In the genomic region with DNA sequence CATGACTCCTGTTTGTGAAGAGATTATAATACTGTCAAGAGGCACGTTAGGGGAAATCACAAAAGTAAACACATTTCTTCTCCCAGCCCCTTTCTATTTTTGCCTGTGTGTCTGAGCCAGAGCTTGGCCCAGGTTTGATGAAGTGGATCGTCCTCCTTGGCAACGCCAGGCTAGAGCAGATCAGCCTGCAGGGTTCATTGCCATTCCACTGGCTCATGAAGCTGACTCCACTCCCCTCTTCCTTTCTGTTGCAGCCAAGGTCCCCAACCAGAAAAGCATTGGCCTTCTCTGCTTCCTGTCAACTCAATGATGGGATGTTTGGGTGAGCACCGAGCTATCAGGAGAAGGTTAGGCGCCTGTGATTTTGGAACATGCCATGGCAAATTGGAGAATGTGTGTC, we compare ENCODE assay signal across 2 cellular contexts.
TF ChIP-seq lines count a peak whose summit lies in the region.

No MANE protein-coding gene starts in this region.

TF ChIP-seq in liver, 16 proteins besides CTCF, POLR2A, EP300 and RAD21:
- TF ChIP-seq, protein P1, sequence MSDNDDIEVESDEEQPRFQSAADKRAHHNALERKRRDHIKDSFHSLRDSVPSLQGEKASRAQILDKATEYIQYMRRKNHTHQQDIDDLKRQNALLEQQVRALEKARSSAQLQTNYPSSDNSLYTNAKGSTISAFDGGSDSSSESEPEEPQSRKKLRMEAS (IDR thresholded peaks at IDR 0.05), result no peak
- TF ChIP-seq JUND (IDR thresholded peaks at IDR 0.05) (no peak), TAF1 (conservative IDR thresholded peaks at IDR 0.05) (no peak), YY1 (IDR thresholded peaks at IDR 0.05) (no peak), RXRA (IDR thresholded peaks at IDR 0.05) (no peak), EGR1 (IDR thresholded peaks at IDR 0.05; ENCODE audit: low read depth in 2 of 2) (no peak), FOXA1 (IDR thresholded peaks at IDR 0.05) (no peak), NR2F2 (IDR thresholded peaks at IDR 0.05) (no peak), HNF4G (IDR thresholded peaks at IDR 0.05) (no peak), SP1 (IDR thresholded peaks at IDR 0.05) (no peak), HNF4A (conservative IDR thresholded peaks at IDR 0.05) (no peak), GABPA (IDR thresholded peaks at IDR 0.05 in 1 of 2, conservative IDR thresholded peaks at IDR 0.05 in 1 of 2) (no peak), FOXA2 (IDR thresholded peaks at IDR 0.05) (no peak)
- TF ChIP-seq, protein P2, sequence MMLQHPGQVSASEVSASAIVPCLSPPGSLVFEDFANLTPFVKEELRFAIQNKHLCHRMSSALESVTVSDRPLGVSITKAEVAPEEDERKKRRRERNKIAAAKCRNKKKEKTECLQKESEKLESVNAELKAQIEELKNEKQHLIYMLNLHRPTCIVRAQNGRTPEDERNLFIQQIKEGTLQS (IDR thresholded peaks at IDR 0.05), result no peak
- TF ChIP-seq, protein P3, sequence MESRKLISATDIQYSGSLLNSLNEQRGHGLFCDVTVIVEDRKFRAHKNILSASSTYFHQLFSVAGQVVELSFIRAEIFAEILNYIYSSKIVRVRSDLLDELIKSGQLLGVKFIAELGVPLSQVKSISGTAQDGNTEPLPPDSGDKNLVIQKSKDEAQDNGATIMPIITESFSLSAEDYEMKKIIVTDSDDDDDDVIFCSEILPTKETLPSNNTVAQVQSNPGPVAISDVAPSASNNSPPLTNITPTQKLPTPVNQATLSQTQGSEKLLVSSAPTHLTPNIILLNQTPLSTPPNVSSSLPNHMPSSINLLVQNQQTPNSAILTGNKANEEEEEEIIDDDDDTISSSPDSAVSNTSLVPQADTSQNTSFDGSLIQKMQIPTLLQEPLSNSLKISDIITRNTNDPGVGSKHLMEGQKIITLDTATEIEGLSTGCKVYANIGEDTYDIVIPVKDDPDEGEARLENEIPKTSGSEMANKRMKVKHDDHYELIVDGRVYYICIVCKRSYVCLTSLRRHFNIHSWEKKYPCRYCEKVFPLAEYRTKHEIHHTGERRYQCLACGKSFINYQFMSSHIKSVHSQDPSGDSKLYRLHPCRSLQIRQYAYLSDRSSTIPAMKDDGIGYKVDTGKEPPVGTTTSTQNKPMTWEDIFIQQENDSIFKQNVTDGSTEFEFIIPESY (IDR thresholded peaks at IDR 0.05), result no peak
- TF ChIP-seq, protein P4, sequence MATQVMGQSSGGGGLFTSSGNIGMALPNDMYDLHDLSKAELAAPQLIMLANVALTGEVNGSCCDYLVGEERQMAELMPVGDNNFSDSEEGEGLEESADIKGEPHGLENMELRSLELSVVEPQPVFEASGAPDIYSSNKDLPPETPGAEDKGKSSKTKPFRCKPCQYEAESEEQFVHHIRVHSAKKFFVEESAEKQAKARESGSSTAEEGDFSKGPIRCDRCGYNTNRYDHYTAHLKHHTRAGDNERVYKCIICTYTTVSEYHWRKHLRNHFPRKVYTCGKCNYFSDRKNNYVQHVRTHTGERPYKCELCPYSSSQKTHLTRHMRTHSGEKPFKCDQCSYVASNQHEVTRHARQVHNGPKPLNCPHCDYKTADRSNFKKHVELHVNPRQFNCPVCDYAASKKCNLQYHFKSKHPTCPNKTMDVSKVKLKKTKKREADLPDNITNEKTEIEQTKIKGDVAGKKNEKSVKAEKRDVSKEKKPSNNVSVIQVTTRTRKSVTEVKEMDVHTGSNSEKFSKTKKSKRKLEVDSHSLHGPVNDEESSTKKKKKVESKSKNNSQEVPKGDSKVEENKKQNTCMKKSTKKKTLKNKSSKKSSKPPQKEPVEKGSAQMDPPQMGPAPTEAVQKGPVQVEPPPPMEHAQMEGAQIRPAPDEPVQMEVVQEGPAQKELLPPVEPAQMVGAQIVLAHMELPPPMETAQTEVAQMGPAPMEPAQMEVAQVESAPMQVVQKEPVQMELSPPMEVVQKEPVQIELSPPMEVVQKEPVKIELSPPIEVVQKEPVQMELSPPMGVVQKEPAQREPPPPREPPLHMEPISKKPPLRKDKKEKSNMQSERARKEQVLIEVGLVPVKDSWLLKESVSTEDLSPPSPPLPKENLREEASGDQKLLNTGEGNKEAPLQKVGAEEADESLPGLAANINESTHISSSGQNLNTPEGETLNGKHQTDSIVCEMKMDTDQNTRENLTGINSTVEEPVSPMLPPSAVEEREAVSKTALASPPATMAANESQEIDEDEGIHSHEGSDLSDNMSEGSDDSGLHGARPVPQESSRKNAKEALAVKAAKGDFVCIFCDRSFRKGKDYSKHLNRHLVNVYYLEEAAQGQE (IDR thresholded peaks at IDR 0.05), result no peak

TF ChIP-seq in HepG2, 621 proteins besides CTCF, POLR2A, EP300 and RAD21 (continued from another document):
- TF ChIP-seq, protein P5, sequence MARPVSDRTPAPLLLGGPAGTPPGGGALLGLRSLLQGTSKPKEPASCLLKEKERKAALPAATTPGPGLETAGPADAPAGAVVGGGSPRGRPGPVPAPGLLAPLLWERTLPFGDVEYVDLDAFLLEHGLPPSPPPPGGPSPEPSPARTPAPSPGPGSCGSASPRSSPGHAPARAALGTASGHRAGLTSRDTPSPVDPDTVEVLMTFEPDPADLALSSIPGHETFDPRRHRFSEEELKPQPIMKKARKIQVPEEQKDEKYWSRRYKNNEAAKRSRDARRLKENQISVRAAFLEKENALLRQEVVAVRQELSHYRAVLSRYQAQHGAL (CRISPR knock-in tag; IDR thresholded peaks at IDR 0.05; ENCODE audit: not compliant biosample characterization), result no peak
- no peak for TF ChIP-seq NCOA5 (CRISPR knock-in tag; IDR thresholded peaks at IDR 0.05)
- TF ChIP-seq, protein P6, sequence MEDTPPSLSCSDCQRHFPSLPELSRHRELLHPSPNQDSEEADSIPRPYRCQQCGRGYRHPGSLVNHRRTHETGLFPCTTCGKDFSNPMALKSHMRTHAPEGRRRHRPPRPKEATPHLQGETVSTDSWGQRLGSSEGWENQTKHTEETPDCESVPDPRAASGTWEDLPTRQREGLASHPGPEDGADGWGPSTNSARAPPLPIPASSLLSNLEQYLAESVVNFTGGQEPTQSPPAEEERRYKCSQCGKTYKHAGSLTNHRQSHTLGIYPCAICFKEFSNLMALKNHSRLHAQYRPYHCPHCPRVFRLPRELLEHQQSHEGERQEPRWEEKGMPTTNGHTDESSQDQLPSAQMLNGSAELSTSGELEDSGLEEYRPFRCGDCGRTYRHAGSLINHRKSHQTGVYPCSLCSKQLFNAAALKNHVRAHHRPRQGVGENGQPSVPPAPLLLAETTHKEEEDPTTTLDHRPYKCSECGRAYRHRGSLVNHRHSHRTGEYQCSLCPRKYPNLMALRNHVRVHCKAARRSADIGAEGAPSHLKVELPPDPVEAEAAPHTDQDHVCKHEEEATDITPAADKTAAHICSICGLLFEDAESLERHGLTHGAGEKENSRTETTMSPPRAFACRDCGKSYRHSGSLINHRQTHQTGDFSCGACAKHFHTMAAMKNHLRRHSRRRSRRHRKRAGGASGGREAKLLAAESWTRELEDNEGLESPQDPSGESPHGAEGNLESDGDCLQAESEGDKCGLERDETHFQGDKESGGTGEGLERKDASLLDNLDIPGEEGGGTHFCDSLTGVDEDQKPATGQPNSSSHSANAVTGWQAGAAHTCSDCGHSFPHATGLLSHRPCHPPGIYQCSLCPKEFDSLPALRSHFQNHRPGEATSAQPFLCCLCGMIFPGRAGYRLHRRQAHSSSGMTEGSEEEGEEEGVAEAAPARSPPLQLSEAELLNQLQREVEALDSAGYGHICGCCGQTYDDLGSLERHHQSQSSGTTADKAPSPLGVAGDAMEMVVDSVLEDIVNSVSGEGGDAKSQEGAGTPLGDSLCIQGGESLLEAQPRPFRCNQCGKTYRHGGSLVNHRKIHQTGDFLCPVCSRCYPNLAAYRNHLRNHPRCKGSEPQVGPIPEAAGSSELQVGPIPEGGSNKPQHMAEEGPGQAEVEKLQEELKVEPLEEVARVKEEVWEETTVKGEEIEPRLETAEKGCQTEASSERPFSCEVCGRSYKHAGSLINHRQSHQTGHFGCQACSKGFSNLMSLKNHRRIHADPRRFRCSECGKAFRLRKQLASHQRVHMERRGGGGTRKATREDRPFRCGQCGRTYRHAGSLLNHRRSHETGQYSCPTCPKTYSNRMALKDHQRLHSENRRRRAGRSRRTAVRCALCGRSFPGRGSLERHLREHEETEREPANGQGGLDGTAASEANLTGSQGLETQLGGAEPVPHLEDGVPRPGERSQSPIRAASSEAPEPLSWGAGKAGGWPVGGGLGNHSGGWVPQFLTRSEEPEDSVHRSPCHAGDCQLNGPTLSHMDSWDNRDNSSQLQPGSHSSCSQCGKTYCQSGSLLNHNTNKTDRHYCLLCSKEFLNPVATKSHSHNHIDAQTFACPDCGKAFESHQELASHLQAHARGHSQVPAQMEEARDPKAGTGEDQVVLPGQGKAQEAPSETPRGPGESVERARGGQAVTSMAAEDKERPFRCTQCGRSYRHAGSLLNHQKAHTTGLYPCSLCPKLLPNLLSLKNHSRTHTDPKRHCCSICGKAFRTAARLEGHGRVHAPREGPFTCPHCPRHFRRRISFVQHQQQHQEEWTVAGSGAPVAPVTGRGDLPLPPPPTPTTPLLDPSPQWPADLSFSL (CRISPR knock-in tag; IDR thresholded peaks at IDR 0.05), result no peak
- no peak for TF ChIP-seq TAF1 (CRISPR knock-in tag; IDR thresholded peaks at IDR 0.05)
- TF ChIP-seq, protein P7, sequence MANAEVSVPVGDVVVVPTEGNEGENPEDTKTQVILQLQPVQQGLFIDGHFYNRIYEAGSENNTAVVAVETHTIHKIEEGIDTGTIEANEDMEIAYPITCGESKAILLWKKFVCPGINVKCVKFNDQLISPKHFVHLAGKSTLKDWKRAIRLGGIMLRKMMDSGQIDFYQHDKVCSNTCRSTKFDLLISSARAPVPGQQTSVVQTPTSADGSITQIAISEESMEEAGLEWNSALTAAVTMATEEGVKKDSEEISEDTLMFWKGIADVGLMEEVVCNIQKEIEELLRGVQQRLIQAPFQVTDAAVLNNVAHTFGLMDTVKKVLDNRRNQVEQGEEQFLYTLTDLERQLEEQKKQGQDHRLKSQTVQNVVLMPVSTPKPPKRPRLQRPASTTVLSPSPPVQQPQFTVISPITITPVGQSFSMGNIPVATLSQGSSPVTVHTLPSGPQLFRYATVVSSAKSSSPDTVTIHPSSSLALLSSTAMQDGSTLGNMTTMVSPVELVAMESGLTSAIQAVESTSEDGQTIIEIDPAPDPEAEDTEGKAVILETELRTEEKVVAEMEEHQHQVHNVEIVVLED (CRISPR knock-in tag; IDR thresholded peaks at IDR 0.05; ENCODE audit: borderline replicate concordance), result no peak
